Comparison of ENCODE assay signal across 29 cellular contexts in the genomic region with DNA sequence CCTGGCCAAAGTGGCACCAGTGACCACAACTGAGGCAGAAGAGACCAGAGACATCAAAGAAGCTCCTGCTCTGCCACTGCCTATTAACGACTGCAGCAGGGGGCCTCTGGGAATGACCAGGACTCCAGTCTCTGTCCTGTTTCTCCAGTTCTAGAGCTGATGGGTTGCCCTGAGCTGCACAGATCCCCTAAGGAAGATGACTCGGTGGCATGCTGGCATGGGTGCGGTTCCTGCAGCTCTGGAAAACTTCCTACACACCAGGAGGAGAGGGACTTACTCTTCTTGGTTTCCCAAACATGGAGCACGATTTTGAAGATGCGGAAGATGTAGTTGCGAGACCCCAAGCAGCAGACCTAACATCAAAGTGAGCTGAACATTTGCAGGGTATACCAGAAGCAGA. TPM values are rescaled to one million over a fixed set of nuclear protein-coding genes. Genes with fewer than 3 reads are reported as not detected.
DNase-seq lines count a peak whose midpoint lies in the region; ATAC-seq and TF ChIP-seq lines count a peak whose summit lies in the region.
"Had no signal": no experiment of that assay in that cellular context is flagged by ENCODE, and none has a peak within 500 bp of the region (broad histone marks: within the 10 kb centered on the region; RNA-seq: fewer than 3 reads in every experiment).

No MANE protein-coding gene starts in this region.

- TF ChIP-seq CTCF in coronary artery (IDR thresholded peaks at IDR 0.05) = no peak
- TF ChIP-seq CTCF in mesothelial cell of epicardium (IDR thresholded peaks at IDR 0.05; ENCODE audit: unreplicated experiment) = no peak
- TF ChIP-seq CTCF in left lung (IDR thresholded peaks at IDR 0.05) = no peak
- no peak for TF ChIP-seq CTCF in Peyer's patch (IDR thresholded peaks at IDR 0.05)

- no peaks in the 10 kb centered on the region for H3K9me3 ChIP-seq in GM23248 (ENCODE audit: low read depth)
- H3K9me3 ChIP-seq in stomach smooth muscle (ENCODE audit: control insufficient read depth in 2 of 2, low read length in 2 of 2) = no peaks in the 10 kb centered on the region
- H3K9me3 ChIP-seq in left lung = no peaks in the 10 kb centered on the region
- H3K9me3 ChIP-seq in Peyer's patch = no peaks in the 10 kb centered on the region

- peaks cover 57% of the 10 kb centered on the region for H3K4me1 ChIP-seq in GM23248 (ENCODE audit: insufficient read depth)
- H3K4me1 ChIP-seq in stomach smooth muscle (ENCODE audit: control insufficient read depth, insufficient read depth, low read length) = peaks cover 61% of the 10 kb centered on the region
- H3K4me1 ChIP-seq in left lung = peaks cover 0 to 4% of the 10 kb centered on the region in 2 donors
- peaks cover 0 to 4% (median 0%) of the 10 kb centered on the region in 4 donors for H3K4me1 ChIP-seq in Peyer's patch

- in situ Hi-C loops in GM23248 (cut with MboI) = no loop called here

- no peak for ATAC-seq in left lung
- ATAC-seq: esophagus mucosa, GM23338, left colon had no signal

- no peaks in the 10 kb centered on the region for H3K9me3 Mint-ChIP-seq in mesothelial cell of epicardium
- H3K9me3 Mint-ChIP-seq: activated naive CD8-positive, alpha-beta T cell treated with anti-CD3 and anti-CD28 coated beads for 36 hours; GM23338 had no signal

- H3K9me2 ChIP-seq in GM23248 (ENCODE audit: insufficient read depth) = no peaks in the 10 kb centered on the region

- peak overlapping the region; percentile 12 for H3K4me3 Mint-ChIP-seq in mesothelial cell of epicardium
- H3K4me3 Mint-ChIP-seq: activated naive CD8-positive, alpha-beta T cell treated with anti-CD3 and anti-CD28 coated beads for 36 hours; GM23338 had no signal

- H3K36me3 ChIP-seq in GM23248 (ENCODE audit: low read depth) (no peaks in the 10 kb centered on the region), stomach smooth muscle (ENCODE audit: control insufficient read depth in 2 of 2, insufficient read depth in 2 of 2, low read length in 2 of 2) (no peaks in the 10 kb centered on the region), left lung (no peaks in the 10 kb centered on the region), Peyer's patch (no peaks in the 10 kb centered on the region)

- DNase-seq in GM23248 (peak; percentile 56), coronary artery (ENCODE audit: low spot score) (no peak), mesothelial cell of epicardium (ENCODE audit: low spot score in 2 of 2, unreplicated experiment in 2 of 2) (no peak), left lung (no peak), Peyer's patch (no peak), NCI-H146 treated with DMSO at 0.1 percent for 48 hours (lab: John Stamatoyannopoulos, UW; ENCODE audit: unreplicated experiment) (no peak)
- no peak for DNase-seq in activated T-cell treated with anti-CD3 and anti-CD28 coated beads, Interleukin-2, amount 50 U/mL, for 1 hour
- DNase-seq: activated CD4-positive, alpha-beta T cell treated with anti-CD3 and anti-CD28 coated beads for 48 hours; activated effector memory CD4-positive, alpha-beta T cell treated with anti-CD3 and anti-CD28 coated beads, Interleukin-2, amount 50 U/mL, for 16 hours; activated naive CD8-positive, alpha-beta T cell treated with anti-CD3 and anti-CD28 coated beads for 36 hours; aorta; DND-41; GF-D8; IMR-90; left colon; mesendoderm; NCI-H146; NCI-H2107; NCI-H446; NCI-H748 treated with DMSO at 0.1 percent for 48 hours; nucleus accumbens; SHP77 treated with DMSO at 0.1 percent for 48 hours; stimulated activated CD4-positive, alpha-beta T cell treated with anti-CD3 and anti-CD28 coated beads, Interleukin-4, amount 100 ng/mL, for 24 hours; T-helper 9 cell had no signal

- intact Hi-C loops in left lung (cut with DNase I) = no loop called here

- WGBS in GM23248 (ENCODE audit: low coverage in 1 of 2, low lambda C conversion rate in 2 of 2, missing lambda C conversion rate in 2 of 2), 2 experiments = 53 to 62% methylated on average over 6 of the region's 6 CpGs

- no peak for TF ChIP-seq POLR2A in Peyer's patch (IDR thresholded peaks at IDR 0.05)

- peaks cover 49% of the 10 kb centered on the region for H3K27me3 Mint-ChIP-seq in mesothelial cell of epicardium (ENCODE audit: low read depth)

- no peak overlapping the region for H2AFZ ChIP-seq in GM23248
- H2AFZ ChIP-seq: GM23338 had no signal

- peaks cover 47% of the 10 kb centered on the region for H3F3A ChIP-seq in GM23248 (ENCODE audit: insufficient read depth)

- H3K27ac ChIP-seq in GM23248 (peak overlapping the region; percentile 65; the same call in 1 of the 2 replicates), coronary artery (peak overlapping the region; percentile 73 to 94), stomach smooth muscle (ENCODE audit: low read length) (peak overlapping the region; percentile 71), left lung (no peak overlapping the region), Peyer's patch (no peak overlapping the region)

- 0 out of 2 replicates have a peak, but pooled peaks cover 5% of the 10 kb centered on the region for H4K20me1 ChIP-seq in GM23248 (ENCODE audit: insufficient read depth)

- H3K9ac ChIP-seq in GM23248 = peak overlapping the region; percentile 83; the same call in 1 of the 2 replicates
- no peak overlapping the region for H3K9ac ChIP-seq in stomach smooth muscle (ENCODE audit: low read length in 2 of 2)

- peak overlapping the region; percentile 96 for H3K4me2 ChIP-seq in GM23248 (ENCODE audit: unreplicated experiment)
- H3K4me2 ChIP-seq: GM23338 had no signal

- H3K79me2 ChIP-seq in GM23248 (ENCODE audit: insufficient read depth) = peaks cover 62% of the 10 kb centered on the region

- peak overlapping the region; percentile 81 for H3K4me3 ChIP-seq in GM23248
- peak overlapping the region; percentile 84 for H3K4me3 ChIP-seq in coronary artery
- H3K4me3 ChIP-seq in stomach smooth muscle (ENCODE audit: low read length in 2 of 2) = peak overlapping the region in 1 of 2 donors; percentile 87
- H3K4me3 ChIP-seq in left lung = peak overlapping the region in 1 of 2 donors; percentile 34
- no peak overlapping the region for H3K4me3 ChIP-seq in Peyer's patch
- H3K4me3 ChIP-seq: GM23338 had no signal

- H3K27me3 ChIP-seq in GM23248 (replicated peaks; ENCODE audit: insufficient read depth) (no peaks in the 10 kb centered on the region), stomach smooth muscle (ENCODE audit: control insufficient read depth in 1 of 2, insufficient read depth in 2 of 2, low read length in 2 of 2) (no peaks in the 10 kb centered on the region), left lung (peaks cover 19 to 59% of the 10 kb centered on the region in 2 donors), Peyer's patch (no peaks in the 10 kb centered on the region)

- no peak overlapping the region for H3K27ac Mint-ChIP-seq in mesothelial cell of epicardium
- H3K27ac Mint-ChIP-seq: activated naive CD8-positive, alpha-beta T cell treated with anti-CD3 and anti-CD28 coated beads for 36 hours; CD14-positive monocyte; GM23338 had no signal

- H3K4me1 Mint-ChIP-seq in mesothelial cell of epicardium = peaks cover 48% of the 10 kb centered on the region

- H3K36me3 Mint-ChIP-seq in mesothelial cell of epicardium = no peaks in the 10 kb centered on the region
- H3K36me3 Mint-ChIP-seq: activated naive CD8-positive, alpha-beta T cell treated with anti-CD3 and anti-CD28 coated beads for 36 hours; CD14-positive monocyte had no signal

RNA-seq across cellular contexts. Expression of a gene that starts 2.7 kb away (rescaled TPM):
- 49.4 and 61.9 TPM in 2 replicates for total RNA-seq in GM23248 (2014; rRNA removed; shearing (Covaris generic))
- 98.9 and 100 TPM in 2 replicates for polyA plus RNA-seq in GM23248 (2016; fragmentation: Nextera tagmentation; extraction: Ambion mirVana)
- total RNA-seq in mesothelial cell of epicardium = 64.1 to 65.1 TPM (median 64.3 TPM) in 3 replicates
- total RNA-seq in left lung = 10 to 100 TPM; 66.3 to 77.1 TPM
- 10 to 100 TPM in 2 of 4 donors, 1 to 10 TPM in 2; 6.8 to 23.1 (median 13.3) TPM for total RNA-seq in Peyer's patch
- total RNA-seq: myocyte had no signal
- polyA plus RNA-seq: CD14-positive monocyte had no signal

Comparison
In these comparisons a context has a peak if more than half of its experiments do, and no peak if none do; other contexts are left out.
1. H3K27ac ChIP-seq: peak in GM23248 (single experiment), coronary artery (2 of 2) and stomach smooth muscle (single experiment); none in left lung (0 of 2) and Peyer's patch (0 of 4).
2. H3K4me3 ChIP-seq: peak in GM23248 (single experiment) and coronary artery (single experiment); none in Peyer's patch (0 of 4).